19 cellular contexts compared by ENCODE assay signal in genomic region chr11:122665882-122666281, GRCh38. TPM values are rescaled to one million over a fixed set of nuclear protein-coding genes. Genes with fewer than 3 reads are reported as not detected.
DNase-seq lines count a peak whose midpoint lies in the region; ATAC-seq, FAIRE-seq and TF ChIP-seq lines count a peak whose summit lies in the region.
"Had no signal": no experiment of that assay in that cellular context is flagged by ENCODE, and none has a peak within 500 bp of the region (broad histone marks: within the 10 kb centered on the region; RNA-seq: fewer than 3 reads in every experiment).

No MANE protein-coding gene starts in this region.

- FAIRE-seq in A549 (lab: Jason Lieb, UNC), result no peak

- peaks cover 22% of the 10 kb centered on the region for H4K20me1 ChIP-seq in DND-41 (ENCODE audit: insufficient read depth, low read length)
- H4K20me1 ChIP-seq in OCI-LY7 (ENCODE audit: insufficient read depth, low read length), result no peaks in the 10 kb centered on the region

- peak overlapping the region; percentile 32; the same call in 1 of the 3 replicates for H3K4me2 ChIP-seq in A549
- H3K4me2 ChIP-seq in DND-41 (ENCODE audit: insufficient read depth, low read length), result no peak overlapping the region
- peak overlapping the region; percentile 74 for H3K4me2 ChIP-seq in OCI-LY7 (ENCODE audit: low read length)

- no peak for TF ChIP-seq EP300 in A549 (IDR thresholded peaks at IDR 0.05)

- TF ChIP-seq CTCF in A549 (IDR thresholded peaks at IDR 0.05), result no peak
- TF ChIP-seq CTCF in DND-41 (IDR thresholded peaks at IDR 0.05; ENCODE audit: borderline replicate concordance, extremely low read depth, low read length, poor library complexity, severe bottlenecking), result no peak
- no peak for TF ChIP-seq CTCF in OCI-LY7 (conservative IDR thresholded peaks at IDR 0.05; ENCODE audit: low read length)
- TF ChIP-seq CTCF in foreskin keratinocyte (conservative IDR thresholded peaks at IDR 0.05), result no peak

- no peak for TF ChIP-seq POLR2A in A549 (IDR thresholded peaks at IDR 0.05; ENCODE audit: low read length)

- peaks cover 79% of the 10 kb centered on the region for H3K36me3 ChIP-seq in DND-41 (ENCODE audit: insufficient read depth, low read length)
- peaks cover 50% of the 10 kb centered on the region for H3K36me3 ChIP-seq in OCI-LY7 (ENCODE audit: insufficient read depth, low read length)
- H3K36me3 ChIP-seq: HAP-1, ovary, sigmoid colon, transverse colon had no signal

- no peak for ATAC-seq in A549
- ATAC-seq in DND-41 (ENCODE audit: insufficient read depth, low read depth), result no peak
- no peak for ATAC-seq in foreskin keratinocyte
- no peak for ATAC-seq in HG03378 (IDR thresholded peaks at IDR 0.05; ENCODE audit: unreplicated experiment)
- ATAC-seq: activated CD8-positive, alpha-beta T cell treated with anti-CD3 and anti-CD28 coated beads, Interleukin-2, amount 10 ng/mL, durations not matched to agents 7 days and 5 days had no signal

- H3K9me2 ChIP-seq in OCI-LY7 (ENCODE audit: insufficient read depth, low read length), result no peaks in the 10 kb centered on the region

- DNase-seq in A549 (ENCODE audit: low read depth in 1 of 2, low spot score in 1 of 2) (no peak), DND-41 (no peak), OCI-LY7 (ENCODE audit: low spot score) (no peak), left kidney (ENCODE audit: low read depth, low spot score) (peak; percentile 22), foreskin keratinocyte (no peak), NCI-H187 treated with DMSO at 0.1 percent for 48 hours (lab: John Stamatoyannopoulos, UW) (no peak), cerebellum (ENCODE audit: low spot score) (no peak)
- DNase-seq: activated CD8-positive, alpha-beta T cell treated with anti-CD3 and anti-CD28 coated beads, Interleukin-2, amount 10 ng/mL, durations not matched to agents 7 days and 5 days; activated T-cell treated with anti-CD3 and anti-CD28 coated beads, Interleukin-2, amount 50 U/mL, for 48 hours; COR-L47; erythroblast; ovary; sigmoid colon; stimulated activated CD4-positive, alpha-beta T cell treated with anti-CD3 and anti-CD28 coated beads, Interleukin-2, amount 100 ng/mL, for 24 hours; transverse colon had no signal

- H3K4me3 ChIP-seq in A549, result no peak overlapping the region
- H3K4me3 ChIP-seq in DND-41 (ENCODE audit: low read depth in 1 of 2, low read length in 2 of 2), result no peak overlapping the region
- H3K4me3 ChIP-seq in OCI-LY7 (ENCODE audit: low read depth, low read length, poor library complexity, severe bottlenecking), result peak overlapping the region; percentile 37
- H3K4me3 ChIP-seq: dorsolateral prefrontal cortex, HAP-1, ovary, transverse colon had no signal

- intact Hi-C loops in OCI-LY7 (cut with micrococcal nuclease; ENCODE audit: unreplicated experiment), result no loop called here

- peak overlapping the region; percentile 3; the same call in 1 of the 2 replicates for H3K9ac ChIP-seq in DND-41 (ENCODE audit: low read depth, low read length)

- H3K27ac ChIP-seq in A549 (peak overlapping the region; percentile 33 to 59; a peak in 4 of 6 replicates), DND-41 (ENCODE audit: low read length) (peak overlapping the region; percentile 57), OCI-LY7 (ENCODE audit: low read depth, low read length, poor library complexity, severe bottlenecking) (peak overlapping the region; percentile 93), foreskin keratinocyte (no peak overlapping the region)
- H3K27ac ChIP-seq: ovary, VCaP had no signal

- WGBS in A549 (ENCODE audit: missing lambda C conversion rate), result 65% methylated on average over 7 of the region's 10 CpGs

- CTCF ChIA-PET in A549 (lab: Yijun Ruan, JAX) (interaction anchor here (1.4 to 2.1 kb wide), 2 partner anchors 37 to 115 kb away, joined by 4 to 5 read pairs; no protein-coding TSS in a partner anchor), OCI-LY7 (lab: Charles Lee; ENCODE audit: unreplicated experiment) (no interaction called here)

- BruUV-seq in OCI-LY7 (replicated peaks; lab: Mats Ljungman, UMichigan), result no TSS peak

- H3K9me3 ChIP-seq in A549 (peaks cover 5% of the 10 kb centered on the region; the same call in 1 of the 3 replicates), DND-41 (ENCODE audit: insufficient read depth, low read length, severe bottlenecking) (peaks cover 2% of the 10 kb centered on the region), OCI-LY7 (ENCODE audit: low read length) (peaks cover 7% of the 10 kb centered on the region; the same call in 1 of the 2 replicates)
- H3K9me3 ChIP-seq: HAP-1, ovary, sigmoid colon, transverse colon had no signal

- H2AFZ ChIP-seq in DND-41 (ENCODE audit: low read depth, low read length), result no peak overlapping the region
- no peak overlapping the region; the same call in 1 of the 2 replicates for H2AFZ ChIP-seq in OCI-LY7 (ENCODE audit: low read length)

- POLR2A ChIA-PET in A549 (lab: Yijun Ruan, JAX) (no interaction called here), OCI-LY7 (lab: Charles Lee) (interaction anchor here (1.0 to 10.9 kb wide), 8 partner anchors 8 to 90 kb away, joined by 3 to 175 read pairs (median 18); partner anchors contain the start of gene UBASH3B)

- peaks cover 76% of the 10 kb centered on the region for H3K4me1 ChIP-seq in A549
- peaks cover 88% of the 10 kb centered on the region for H3K4me1 ChIP-seq in DND-41 (ENCODE audit: insufficient read depth, low read length)
- H3K4me1 ChIP-seq in OCI-LY7 (ENCODE audit: insufficient read depth, low read length, poor library complexity, severe bottlenecking), result peaks cover 100% of the 10 kb centered on the region
- H3K4me1 ChIP-seq in foreskin keratinocyte, result peaks cover 14% of the 10 kb centered on the region
- H3K4me1 ChIP-seq: HAP-1 had no signal

- H3K79me2 ChIP-seq in DND-41 (ENCODE audit: insufficient read depth, low read length), result peaks cover 95% of the 10 kb centered on the region
- peaks cover 66% of the 10 kb centered on the region for H3K79me2 ChIP-seq in OCI-LY7 (ENCODE audit: insufficient read depth, low read depth, low read length)

- no peak for TF ChIP-seq RAD21 in A549 (conservative IDR thresholded peaks at IDR 0.05 in 1 of 2, IDR thresholded peaks at IDR 0.05 in 1 of 2)

- H3K27me3 ChIP-seq in DND-41 (ENCODE audit: insufficient read depth, low read length, poor library complexity) (no peaks in the 10 kb centered on the region), foreskin keratinocyte (no peaks in the 10 kb centered on the region)
- H3K27me3 ChIP-seq: dorsolateral prefrontal cortex, ovary, sigmoid colon, transverse colon had no signal

TF ChIP-seq in A549, 52 proteins besides CTCF, POLR2A, EP300 and RAD21:
- no peak for TF ChIP-seq JUN (IDR thresholded peaks at IDR 0.05)
- no peak for TF ChIP-seq FOXS1 (CRISPR knock-in tag; IDR thresholded peaks at IDR 0.05)
- no peak for TF ChIP-seq MAZ (IDR thresholded peaks at IDR 0.05; ENCODE audit: borderline replicate concordance, low read depth, low read length)
- no peak for TF ChIP-seq ZNF302 (CRISPR knock-in tag; IDR thresholded peaks at IDR 0.05)
- no peak for TF ChIP-seq RCOR1 (IDR thresholded peaks at IDR 0.05; ENCODE audit: low read depth, low read length)
- TF ChIP-seq RNF2 (IDR thresholded peaks at IDR 0.05; ENCODE audit: borderline replicate concordance, low read depth), result no peak
- no peak for TF ChIP-seq MAX (IDR thresholded peaks at IDR 0.05)
- TF ChIP-seq MYC (IDR thresholded peaks at IDR 0.05; ENCODE audit: borderline replicate concordance, low read length), result no peak

RNA-seq across cellular contexts. Expression of gene UBASH3B, which starts 10.4 kb away (rescaled TPM):
- polyA plus RNA-seq in A549 (2011; rRNA removed) (43.0 and 52.2 TPM in 2 replicates), A549 (2017; fragmentation: RNase III; extraction: RNeasy Plus Mini Kit Qiagen cat#74134 plus additional on column Dnase treatment) (26.8 to 33.4 TPM (median 32.5 TPM) in 3 replicates), foreskin keratinocyte (6.0 and 6.5 TPM in 2 replicates)
- polyA plus RNA-seq in A549 (2012; cell fraction: cytosol; rRNA removed), result 22.4 and 29.5 TPM in 2 replicates
- polyA plus RNA-seq in A549 (2012; cell fraction: nucleus; rRNA removed), result 25.3 and 30.1 TPM in 2 replicates
- 215 and 227 TPM in 2 replicates for polyA minus RNA-seq in A549 (2011; rRNA and poly(A)+ RNA removed)
- 36.3 and 54.7 TPM in 2 replicates for total RNA-seq in OCI-LY7 (2014; rRNA removed; shearing (Covaris generic))
- total RNA-seq in OCI-LY7 (2022) (72.7 and 73.0 TPM in 2 replicates), foreskin keratinocyte (21.8 and 28.3 TPM in 2 replicates), cerebellum (57.3 TPM)
